ENCODE assay signal across 11 cellular contexts in genomic region chrY:19077698-19078113, GRCh38.
DNase-seq lines count a peak whose midpoint lies in the region; ATAC-seq and TF ChIP-seq lines count a peak whose summit lies in the region.
"Had no signal": no experiment of that assay in that cellular context is flagged by ENCODE, and none has a peak within 500 bp of the region (broad histone marks: within the 10 kb centered on the region; RNA-seq: fewer than 3 reads in every experiment).

No MANE protein-coding gene starts in this region.

- no peaks in the 10 kb centered on the region for H3K27me3 ChIP-seq in iPS DF 6.9 (ENCODE audit: control insufficient read depth, insufficient read depth, low read length)
- H3K27me3 ChIP-seq in thoracic aorta (replicated peaks; ENCODE audit: insufficient read depth): no peaks in the 10 kb centered on the region
- H3K27me3 ChIP-seq: BLaER1 had no signal

- no peak overlapping the region for H3K27ac ChIP-seq in iPS DF 6.9 (ENCODE audit: low read length)
- H3K27ac ChIP-seq in thoracic aorta: peak overlapping the region; percentile 79 to 80
- H3K27ac ChIP-seq: BLaER1 had no signal

- no peak for DNase-seq in activated CD8-positive, alpha-beta memory T cell treated with anti-CD3 and anti-CD28 coated beads, Interleukin-2, amount 10 ng/mL, durations not matched to agents 7 days and 5 days
- no peak for DNase-seq in activated CD8-positive, alpha-beta memory T cell treated with anti-CD3 and anti-CD28 coated beads, Interleukin-2, amount 50 U/mL, for 48 hours
- no peak for DNase-seq in iPS DF 6.9 (ENCODE audit: low read depth, low spot score)
- DNase-seq in thoracic aorta (ENCODE audit: low spot score): no peak
- DNase-seq in activated gamma-delta T cell treated with Interleukin-2 at 50 U/mL for 16 hours: no peak
- DNase-seq in osteocyte (ENCODE audit: extremely low spot score, unreplicated experiment): no peak
- DNase-seq: aorta, NCI-H1436 had no signal

- ATAC-seq in activated CD8-positive, alpha-beta memory T cell treated with anti-CD3 and anti-CD28 coated beads, Interleukin-2, amount 10 ng/mL, durations not matched to agents 7 days and 5 days: no peak
- ATAC-seq in thoracic aorta (ENCODE audit: insufficient number of reproducible peaks, low FRiP score, low read depth) (peak; percentile 17), GM18909 (IDR thresholded peaks at IDR 0.05; ENCODE audit: poor library complexity, unreplicated experiment) (no peak)

- no peaks in the 10 kb centered on the region for H3K36me3 Mint-ChIP-seq in activated CD8-positive, alpha-beta memory T cell treated with anti-CD3 and anti-CD28 coated beads, Interleukin-2, amount 10 ng/mL, durations not matched to agents 7 days and 5 days
- H3K36me3 Mint-ChIP-seq in activated naive CD8-positive, alpha-beta T cell: no peaks in the 10 kb centered on the region
- no peaks in the 10 kb centered on the region for H3K36me3 Mint-ChIP-seq in osteocyte (ENCODE audit: unreplicated experiment)

- TF ChIP-seq CTCF in thoracic aorta (IDR thresholded peaks at IDR 0.05) (no peak), osteocyte (IDR thresholded peaks at IDR 0.05) (no peak)

- H3K36me3 ChIP-seq in iPS DF 6.9 (ENCODE audit: control insufficient read depth, insufficient read depth, low read length) (no peaks in the 10 kb centered on the region), thoracic aorta (no peaks in the 10 kb centered on the region)
- H3K36me3 ChIP-seq: BLaER1 had no signal

- CTCF ChIA-PET in activated CD8-positive, alpha-beta memory T cell treated with anti-CD3 and anti-CD28 coated beads, Interleukin-2, amount 10 ng/mL, durations not matched to agents 7 days and 5 days (lab: Charles Lee): no interaction called here

- no CpG with 5 or more reads among the region's 37 CpGs for WGBS in iPS DF 6.9 (ENCODE audit: insufficient coverage, insufficient read length)

- no peaks in the 10 kb centered on the region for H3K4me1 ChIP-seq in iPS DF 6.9 (ENCODE audit: control insufficient read depth, insufficient read depth, low read length)
- H3K4me1 ChIP-seq in thoracic aorta (ENCODE audit: control insufficient read depth in 1 of 2, low read depth in 2 of 2): no peaks in the 10 kb centered on the region
- H3K4me1 ChIP-seq: BLaER1 had no signal

- peaks cover 11% of the 10 kb centered on the region for H3K27me3 Mint-ChIP-seq in activated CD8-positive, alpha-beta memory T cell treated with anti-CD3 and anti-CD28 coated beads, Interleukin-2, amount 10 ng/mL, durations not matched to agents 7 days and 5 days
- no peaks in the 10 kb centered on the region for H3K27me3 Mint-ChIP-seq in activated naive CD8-positive, alpha-beta T cell
- H3K27me3 Mint-ChIP-seq in osteocyte (ENCODE audit: unreplicated experiment): no peaks in the 10 kb centered on the region

- H3K4me3 ChIP-seq in iPS DF 6.9 (ENCODE audit: low read length): peak overlapping the region; percentile 39; the same call in 1 of the 2 replicates
- peak overlapping the region; percentile 80 for H3K4me3 ChIP-seq in thoracic aorta
- H3K4me3 ChIP-seq: BLaER1 had no signal

- peaks cover 3% of the 10 kb centered on the region for H3K4me1 Mint-ChIP-seq in activated CD8-positive, alpha-beta memory T cell treated with anti-CD3 and anti-CD28 coated beads, Interleukin-2, amount 10 ng/mL, durations not matched to agents 7 days and 5 days
- H3K4me1 Mint-ChIP-seq in activated naive CD8-positive, alpha-beta T cell (ENCODE audit: low read depth): peaks cover 8% of the 10 kb centered on the region
- H3K4me1 Mint-ChIP-seq in osteocyte (ENCODE audit: unreplicated experiment): no peaks in the 10 kb centered on the region

- H3K4me3 Mint-ChIP-seq in activated CD8-positive, alpha-beta memory T cell treated with anti-CD3 and anti-CD28 coated beads, Interleukin-2, amount 10 ng/mL, durations not matched to agents 7 days and 5 days: peak overlapping the region; percentile 69
- peak overlapping the region; percentile 92 for H3K4me3 Mint-ChIP-seq in activated naive CD8-positive, alpha-beta T cell
- H3K4me3 Mint-ChIP-seq in osteocyte (ENCODE audit: unreplicated experiment): no peak overlapping the region

- H3K9me3 ChIP-seq in iPS DF 6.9 (ENCODE audit: control insufficient read depth, insufficient read depth, low read length) (no peaks in the 10 kb centered on the region), thoracic aorta (no peaks in the 10 kb centered on the region)
- H3K9me3 ChIP-seq: BLaER1 had no signal

- no peak overlapping the region for H3K27ac Mint-ChIP-seq in activated CD8-positive, alpha-beta memory T cell treated with anti-CD3 and anti-CD28 coated beads, Interleukin-2, amount 10 ng/mL, durations not matched to agents 7 days and 5 days
- H3K27ac Mint-ChIP-seq in activated naive CD8-positive, alpha-beta T cell: peak overlapping the region; percentile 89
- no peak overlapping the region for H3K27ac Mint-ChIP-seq in osteocyte (ENCODE audit: unreplicated experiment)

- no peaks in the 10 kb centered on the region for H3K9me3 Mint-ChIP-seq in activated CD8-positive, alpha-beta memory T cell treated with anti-CD3 and anti-CD28 coated beads, Interleukin-2, amount 10 ng/mL, durations not matched to agents 7 days and 5 days (ENCODE audit: low read depth)
- H3K9me3 Mint-ChIP-seq in activated naive CD8-positive, alpha-beta T cell (ENCODE audit: low read depth): no peaks in the 10 kb centered on the region
- H3K9me3 Mint-ChIP-seq in osteocyte (ENCODE audit: unreplicated experiment): no peaks in the 10 kb centered on the region
